Comparison of ENCODE assay signal across 7 cellular contexts in the genomic region with DNA sequence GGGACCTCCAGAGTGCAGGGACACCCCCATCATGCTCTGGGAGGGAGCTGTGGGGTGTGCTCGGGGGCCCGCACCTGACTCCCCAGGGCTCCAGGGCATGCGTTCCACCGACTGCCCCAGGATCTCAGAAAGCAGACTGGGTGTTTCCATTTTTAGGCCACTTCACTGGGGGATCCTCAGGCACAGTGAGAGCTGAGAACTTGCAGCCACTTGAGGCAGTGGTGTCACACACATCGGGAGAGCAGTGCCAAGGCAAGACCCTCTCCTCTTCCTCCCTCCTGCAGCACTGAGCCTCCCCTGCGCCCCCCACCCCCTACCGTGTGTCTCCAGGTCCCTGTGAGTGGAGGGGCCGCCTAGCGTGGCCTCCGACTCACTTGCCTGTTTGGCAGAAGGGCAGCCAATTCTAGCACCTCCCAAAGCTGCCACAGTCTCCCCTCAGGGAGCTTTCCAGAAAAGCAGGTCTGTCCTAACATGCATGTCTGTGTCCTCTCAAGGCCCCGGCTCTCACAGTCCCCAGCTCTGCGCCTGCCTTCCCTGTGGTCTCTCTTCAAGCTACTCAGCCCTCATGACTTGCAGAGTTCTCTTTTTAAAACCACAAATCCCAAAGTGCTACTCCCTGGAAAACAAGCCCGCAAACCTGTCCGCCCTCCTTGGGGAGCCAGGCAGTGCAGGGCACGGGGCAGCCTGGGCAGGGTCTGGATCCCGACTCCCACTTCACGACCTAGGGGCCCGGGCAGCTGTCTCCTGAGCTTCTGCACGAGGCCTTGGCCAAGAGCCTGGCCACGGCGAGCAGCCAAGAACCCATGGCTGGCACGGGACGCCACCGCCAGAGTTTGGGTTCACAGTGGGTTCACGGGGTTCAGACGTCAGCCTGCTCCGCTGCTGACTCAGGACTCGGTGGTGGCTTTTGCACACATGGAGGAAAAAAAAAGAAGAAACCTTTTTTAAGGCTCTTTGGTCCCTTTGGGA.
DNase-seq lines count a peak whose midpoint lies in the region; ATAC-seq, FAIRE-seq and TF ChIP-seq lines count a peak whose summit lies in the region.

No MANE protein-coding gene starts in this region.

- H3K4me1 Mint-ChIP-seq in activated CD8-positive, alpha-beta memory T cell treated with anti-CD3 and anti-CD28 coated beads, Interleukin-2, amount 10 ng/mL, durations not matched to agents 7 days and 5 days = peaks cover 85% of the 10 kb centered on the region

- H3K4me3 Mint-ChIP-seq in activated CD8-positive, alpha-beta memory T cell treated with anti-CD3 and anti-CD28 coated beads, Interleukin-2, amount 10 ng/mL, durations not matched to agents 7 days and 5 days = no peak overlapping the region

- H3K27ac Mint-ChIP-seq in activated CD8-positive, alpha-beta memory T cell treated with anti-CD3 and anti-CD28 coated beads, Interleukin-2, amount 10 ng/mL, durations not matched to agents 7 days and 5 days = no peak overlapping the region

- CTCF ChIA-PET in activated CD8-positive, alpha-beta memory T cell treated with anti-CD3 and anti-CD28 coated beads, Interleukin-2, amount 10 ng/mL, durations not matched to agents 7 days and 5 days (lab: Charles Lee) = interaction anchor here (0.9 to 3.0 kb wide), 7 partner anchors 12 to 170 kb away, joined by 3 to 17 read pairs (median 5); no protein-coding TSS in a partner anchor

- ATAC-seq in RWPE2 (ENCODE audit: low read depth) (no peak), foreskin keratinocyte (peak; percentile 33)
- no peak for ATAC-seq in activated CD8-positive, alpha-beta memory T cell treated with anti-CD3 and anti-CD28 coated beads, Interleukin-2, amount 10 ng/mL, durations not matched to agents 7 days and 5 days

- peak; percentile 15 for FAIRE-seq in GM18507 (lab: Jason Lieb, UNC)

- TF ChIP-seq CTCF in RWPE2 (IDR thresholded peaks at IDR 0.05; ENCODE audit: poor library complexity, severe bottlenecking) (peak; percentile 22), foreskin keratinocyte (conservative IDR thresholded peaks at IDR 0.05) (peak; percentile 16), parathyroid adenoma (IDR thresholded peaks at IDR 0.05) (no peak)

- H3K4me2 ChIP-seq in parathyroid adenoma (ENCODE audit: low read length) = peak overlapping the region; percentile 64

- no peaks in the 10 kb centered on the region for H3K9me3 ChIP-seq in RWPE2 (ENCODE audit: severe bottlenecking)
- no peaks in the 10 kb centered on the region for H3K9me3 ChIP-seq in parathyroid adenoma (ENCODE audit: control insufficient read depth, low read length)

- no peaks in the 10 kb centered on the region for H3K9me3 Mint-ChIP-seq in activated CD8-positive, alpha-beta memory T cell treated with anti-CD3 and anti-CD28 coated beads, Interleukin-2, amount 10 ng/mL, durations not matched to agents 7 days and 5 days (ENCODE audit: low read depth)

- DNase-seq in GM18507 (ENCODE audit: extremely low spot score, insufficient read length, low read depth) (no peak), RWPE2 (ENCODE audit: low spot score) (no peak), foreskin keratinocyte (peak in 1 of 2 donors; percentile 17), GM19238 (ENCODE audit: insufficient read length, low spot score) (no peak), inferior parietal cortex (ENCODE audit: extremely low spot score) (no peak)
- no peak for DNase-seq in activated CD8-positive, alpha-beta memory T cell treated with anti-CD3 and anti-CD28 coated beads, Interleukin-2, amount 10 ng/mL, durations not matched to agents 7 days and 5 days

- no peaks in the 10 kb centered on the region for H3K79me2 ChIP-seq in parathyroid adenoma

- H3K27me3 ChIP-seq in RWPE2 (ENCODE audit: insufficient read depth, poor library complexity, severe bottlenecking) (no peaks in the 10 kb centered on the region), foreskin keratinocyte (no peaks in the 10 kb centered on the region), parathyroid adenoma (ENCODE audit: control insufficient read depth, insufficient read depth, low read length) (no peaks in the 10 kb centered on the region)

- peak overlapping the region; percentile 92 for H3K27ac ChIP-seq in RWPE2 (ENCODE audit: poor library complexity, severe bottlenecking)
- H3K27ac ChIP-seq in foreskin keratinocyte = peak overlapping the region; percentile 97
- peak overlapping the region; percentile 99 for H3K27ac ChIP-seq in parathyroid adenoma

- H3K36me3 ChIP-seq in RWPE2 (ENCODE audit: low read depth) = peaks cover 21% of the 10 kb centered on the region
- H3K36me3 ChIP-seq in parathyroid adenoma (ENCODE audit: control insufficient read depth, insufficient read depth, low read length) = no peaks in the 10 kb centered on the region

- H3K9ac ChIP-seq in parathyroid adenoma = no peak overlapping the region

- H3K4me3 ChIP-seq in RWPE2 (ENCODE audit: severe bottlenecking) (no peak overlapping the region), parathyroid adenoma (ENCODE audit: low read depth, low read length) (peak overlapping the region; percentile 52)

- peaks cover 11% of the 10 kb centered on the region for H3K36me3 Mint-ChIP-seq in activated CD8-positive, alpha-beta memory T cell treated with anti-CD3 and anti-CD28 coated beads, Interleukin-2, amount 10 ng/mL, durations not matched to agents 7 days and 5 days

- H2AFZ ChIP-seq in parathyroid adenoma = no peak overlapping the region

- H3K4me1 ChIP-seq in RWPE2 (ENCODE audit: insufficient read depth, poor library complexity, severe bottlenecking) = peaks cover 31% of the 10 kb centered on the region
- peaks cover 24% of the 10 kb centered on the region for H3K4me1 ChIP-seq in foreskin keratinocyte
- peaks cover 40% of the 10 kb centered on the region for H3K4me1 ChIP-seq in parathyroid adenoma

- no peaks in the 10 kb centered on the region for H3K27me3 Mint-ChIP-seq in activated CD8-positive, alpha-beta memory T cell treated with anti-CD3 and anti-CD28 coated beads, Interleukin-2, amount 10 ng/mL, durations not matched to agents 7 days and 5 days
